Comparison of ENCODE assay signal across 15 cellular contexts in the genomic region with DNA sequence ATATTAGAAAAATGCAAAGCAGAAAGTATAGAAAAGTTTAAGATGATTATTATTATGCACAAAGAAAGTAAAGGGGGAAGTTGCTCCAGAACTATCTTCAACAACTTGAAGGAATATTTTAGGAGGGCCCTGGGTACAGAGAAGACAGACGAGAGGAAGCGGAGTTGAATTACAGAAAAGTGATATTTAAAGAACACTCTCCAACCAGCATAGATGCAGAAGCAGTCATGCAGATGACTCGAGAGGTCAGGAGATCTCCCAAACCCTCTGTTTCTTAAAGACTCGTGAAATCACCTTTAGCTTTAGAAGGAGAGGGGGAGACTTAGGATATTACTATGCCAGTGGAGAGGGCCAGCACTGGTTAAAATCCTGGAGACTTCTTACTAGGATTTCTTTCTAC. TPM values are rescaled to one million over a fixed set of nuclear protein-coding genes. Genes with fewer than 3 reads are reported as not detected.
DNase-seq lines count a peak whose midpoint lies in the region; ATAC-seq and TF ChIP-seq lines count a peak whose summit lies in the region.
"Had no signal": no experiment of that assay in that cellular context is flagged by ENCODE, and none has a peak within 500 bp of the region (broad histone marks: within the 10 kb centered on the region; RNA-seq: fewer than 3 reads in every experiment).

No MANE protein-coding gene starts in this region.

- H3K27ac Mint-ChIP-seq in nephron progenitor cell, result peak overlapping the region; percentile 4
- H3K27ac Mint-ChIP-seq: CD4-positive, alpha-beta T cell had no signal

- peak overlapping the region; percentile 29; the same call in 1 of the 2 replicates for H3K4me2 ChIP-seq in BLaER1

- H3K36me3 ChIP-seq in BLaER1, result no peaks in the 10 kb centered on the region
- H3K36me3 ChIP-seq: HAP-1 had no signal

- H3K9ac ChIP-seq in BLaER1, result no peak overlapping the region

- peaks cover 26% of the 10 kb centered on the region for H3K27me3 Mint-ChIP-seq in nephron progenitor cell (ENCODE audit: low read depth, poor library complexity)

- no peak for TF ChIP-seq CTCF in nephron progenitor cell (IDR thresholded peaks at IDR 0.05)

- H3K4me1 Mint-ChIP-seq in nephron progenitor cell, result peaks cover 54% of the 10 kb centered on the region

- H3K4me3 ChIP-seq in BLaER1, result no peak overlapping the region
- H3K4me3 ChIP-seq: HAP-1 had no signal

- H3K36me3 Mint-ChIP-seq in nephron progenitor cell (ENCODE audit: low read depth), result no peaks in the 10 kb centered on the region

- DNase-seq in LHCN-M2 (ENCODE audit: low read depth), result peak; percentile 29
- peak; percentile 57 for DNase-seq in left kidney (ENCODE audit: low read depth, low spot score)
- no peak for DNase-seq in nephron progenitor cell
- DNase-seq in COR-L47 (lab: John Stamatoyannopoulos, UW), result no peak
- DNase-seq in activated naive CD4-positive, alpha-beta T cell treated with Interleukin-2 at 50 U/mL for 16 hours, result no peak
- DNase-seq in hippocampal formation (lab: John Stamatoyannopoulos, UW), result no peak
- DNase-seq: 8988T; AML-193; C1 segment of cervical spinal cord; CD4-positive, alpha-beta T cell; DMS79; EL had no signal

- H3K9me3 ChIP-seq in BLaER1, result no peaks in the 10 kb centered on the region
- H3K9me3 ChIP-seq: HAP-1 had no signal

- peaks cover 19% of the 10 kb centered on the region for H3K4me1 ChIP-seq in BLaER1

- no peaks in the 10 kb centered on the region for H3K27me3 ChIP-seq in BLaER1

- H3K27ac ChIP-seq in BLaER1, result no peak overlapping the region

- ATAC-seq in HG03571 (IDR thresholded peaks at IDR 0.05; ENCODE audit: unreplicated experiment), result no peak

- no peaks in the 10 kb centered on the region for H4K20me1 ChIP-seq in BLaER1

- H3K9me3 Mint-ChIP-seq in nephron progenitor cell, result no peaks in the 10 kb centered on the region
- H3K9me3 Mint-ChIP-seq: CD4-positive, alpha-beta T cell had no signal

- H3K4me3 Mint-ChIP-seq in nephron progenitor cell, result peak overlapping the region; percentile 49
- H3K4me3 Mint-ChIP-seq: CD4-positive, alpha-beta T cell had no signal

RNA-seq across cellular contexts. Expression of a gene that starts 8.6 kb away (rescaled TPM):
- total RNA-seq in LHCN-M2 (2014; rRNA removed), result 65.7 and 71.7 TPM in 2 replicates
- polyA plus RNA-seq in LHCN-M2 (2012), result 19.5 TPM

Comparison
In these comparisons a context has a peak if more than half of its experiments do, and no peak if none do; other contexts are left out.
1. DNase-seq: peak in LHCN-M2 (single experiment) and left kidney (single experiment); none in nephron progenitor cell (single experiment), COR-L47 (single experiment), activated naive CD4-positive, alpha-beta T cell treated with Interleukin-2 at 50 U/mL for 16 hours (single experiment) and hippocampal formation (0 of 2).